Comparison of ENCODE assay signal across 14 cellular contexts in genomic region chr2:177394622-177395021, GRCh38. TPM values are rescaled to one million over a fixed set of nuclear protein-coding genes. Genes with fewer than 3 reads are reported as not detected.
A peak's percentile ranks its signal among the peaks of the same experiment; 100 is the strongest.
DNase-seq lines count a peak whose midpoint lies in the region; ATAC-seq, FAIRE-seq and TF ChIP-seq lines count a peak whose summit lies in the region.
"Had no signal": no experiment of that assay in that cellular context is flagged by ENCODE, and none has a peak within 500 bp of the region (broad histone marks: within the 10 kb centered on the region; RNA-seq: fewer than 3 reads in every experiment).

No MANE protein-coding gene starts in this region.

- no peaks in the 10 kb centered on the region for H4K20me1 ChIP-seq in keratinocyte (ENCODE audit: control insufficient read depth, extremely low read depth, insufficient read depth, low read length)

- no peak overlapping the region for H3K4me3 ChIP-seq in keratinocyte (ENCODE audit: control insufficient read depth in 2 of 3, extremely low read depth in 1 of 3, insufficient read depth in 2 of 3, low read depth in 1 of 3, low read length in 3 of 3)

- DNase-seq in AML-193 (lab: John Stamatoyannopoulos, UW) (peak; percentile 32 to 49), Calu3 (no peak), T-helper 17 cell (no peak), keratinocyte (ENCODE audit: low read depth, low spot score) (no peak), Right ventricle myocardium superior (no peak), epidermal melanocyte (ENCODE audit: insufficient read length, low spot score) (no peak), Kasumi-1 (lab: John Stamatoyannopoulos, UW) (no peak)
- DNase-seq: activated CD8-positive, alpha-beta memory T cell treated with anti-CD3 and anti-CD28 coated beads for 24 hours; NCI-H2227 treated with DMSO at 0.1 percent for 48 hours; SHP77 treated with DMSO at 0.1 percent for 48 hours; spleen had no signal

- H3K36me3 ChIP-seq in keratinocyte (ENCODE audit: control insufficient read depth in 2 of 2, extremely low read depth in 1 of 2, insufficient read depth in 2 of 2, low read length in 2 of 2) = no peaks in the 10 kb centered on the region
- H3K36me3 ChIP-seq: spleen had no signal

- dilution Hi-C loops in keratinocyte (cut with MboI; ENCODE audit: extremely low pct_ligation_motif_present, low sequenced_read_pairs) = no loop called here

- H2AFZ ChIP-seq in keratinocyte (ENCODE audit: control insufficient read depth, low read length) = no peak overlapping the region

- H3K9me3 ChIP-seq in T-helper 17 cell (ENCODE audit: control insufficient read depth, low read length, poor library complexity, severe bottlenecking) (no peaks in the 10 kb centered on the region), keratinocyte (ENCODE audit: control insufficient read depth, low read depth, low read length) (no peaks in the 10 kb centered on the region)
- H3K9me3 ChIP-seq: spleen had no signal

- H3K79me2 ChIP-seq in keratinocyte (ENCODE audit: control insufficient read depth, insufficient read depth, low read length) = peaks cover 55% of the 10 kb centered on the region

- H3K4me2 ChIP-seq in keratinocyte (ENCODE audit: control insufficient read depth, extremely low read depth, insufficient read depth, low read depth, low read length) = peak overlapping the region; percentile 93

- TF ChIP-seq CTCF in Calu3 (IDR thresholded peaks at IDR 0.05; ENCODE audit: unreplicated experiment) (no peak), keratinocyte (optimal IDR thresholded peaks at IDR 0.05 in 1 of 3, IDR thresholded peaks at IDR 0.05 in 1 of 3, conservative IDR thresholded peaks at IDR 0.05 in 1 of 3; ENCODE audit: extremely low read depth in 1 of 3, insufficient read depth in 2 of 3, low read length in 3 of 3) (no peak)

- H3K4me1 ChIP-seq in keratinocyte (ENCODE audit: control insufficient read depth, extremely low read depth, insufficient read depth, low read length) = peaks cover 38% of the 10 kb centered on the region

- H3K27ac Mint-ChIP-seq in Calu3 (ENCODE audit: unreplicated experiment) = peak overlapping the region; percentile 8
- peak overlapping the region; percentile 95 for H3K27ac Mint-ChIP-seq in T-helper 17 cell

- no peak overlapping the region for H3K27ac ChIP-seq in keratinocyte (ENCODE audit: control insufficient read depth, insufficient read depth, low read length)
- H3K27ac ChIP-seq: epithelial cell of prostate had no signal

- H3K4me3 Mint-ChIP-seq in Calu3 (ENCODE audit: low read depth, unreplicated experiment) (peak overlapping the region; percentile 94), T-helper 17 cell (peak overlapping the region; percentile 96)

- ATAC-seq in T-helper 17 cell (no peak), Right ventricle myocardium superior (ENCODE audit: poor library complexity) (no peak), GM18868 (IDR thresholded peaks at IDR 0.05; ENCODE audit: unreplicated experiment) (no peak)

- no TSS peak for BruUV-seq in Calu3 (replicated peaks; lab: Mats Ljungman, UMichigan)

- H3K27me3 Mint-ChIP-seq in Calu3 (ENCODE audit: unreplicated experiment) = no peaks in the 10 kb centered on the region
- H3K27me3 Mint-ChIP-seq in T-helper 17 cell = no peaks in the 10 kb centered on the region

- H3K9me1 ChIP-seq in keratinocyte (ENCODE audit: control insufficient read depth, extremely low read depth, insufficient read depth, low read length) = no peaks in the 10 kb centered on the region

- H3K9ac ChIP-seq in keratinocyte (ENCODE audit: control insufficient read depth, extremely low read depth, insufficient read depth, low read length) = no peak overlapping the region

- no peak for FAIRE-seq in keratinocyte (lab: Jason Lieb, UNC)
- FAIRE-seq: bronchial epithelial cell had no signal

- no peaks in the 10 kb centered on the region for H3K27me3 ChIP-seq in keratinocyte (ENCODE audit: control insufficient read depth, extremely low read depth, insufficient read depth, low read length)
- H3K27me3 ChIP-seq: spleen had no signal

- CTCF ChIA-PET in Calu3 (lab: Charles Lee) = no interaction called here

- no peaks in the 10 kb centered on the region for H3K9me3 Mint-ChIP-seq in Calu3 (ENCODE audit: low read depth, unreplicated experiment)

- H3K36me3 Mint-ChIP-seq in Calu3 (ENCODE audit: insufficient read depth, unreplicated experiment) (peaks cover 46% of the 10 kb centered on the region), T-helper 17 cell (ENCODE audit: low read depth) (peaks cover 9% of the 10 kb centered on the region)

- intact Hi-C loops in Calu3 (cut with micrococcal nuclease; ENCODE audit: unreplicated experiment) = loop anchor here (5.0 kb wide), 4 partner anchors 57 to 227 kb away; no protein-coding TSS in a partner anchor
- intact Hi-C loops in Right ventricle myocardium superior (cut with DNase I) = no loop called here

- peaks cover 72% of the 10 kb centered on the region for H3K4me1 Mint-ChIP-seq in Calu3 (ENCODE audit: low read depth, unreplicated experiment)
- peaks cover 75% of the 10 kb centered on the region for H3K4me1 Mint-ChIP-seq in T-helper 17 cell

RNA-seq across cellular contexts. Expression of gene AGPS, which starts 2.0 kb away (rescaled TPM):
- total RNA-seq in Calu3 (2022) (55.2 and 69.9 TPM in 2 replicates), T-helper 17 cell (10 to 100 TPM; 26.2 to 27.7 TPM), Right ventricle myocardium superior (27.7 TPM)
- 14.1 to 28.0 TPM (median 15.7 TPM) in 3 replicates for polyA plus RNA-seq in keratinocyte
- 41.7 TPM for polyA plus RNA-seq in keratinocyte (2011; ENCODE audit: low read depth)
- 11.8 and 23.3 TPM in 2 replicates for polyA plus RNA-seq in keratinocyte (2011; cell fraction: cytosol; rRNA removed)
- polyA plus RNA-seq in keratinocyte (2011; cell fraction: nucleus; rRNA removed) = 11.5 and 16.7 TPM in 2 replicates
- polyA plus RNA-seq in keratinocyte (2012; ENCODE audit: low replicate concordance) = 13.3 and 22.0 TPM in 2 replicates
- polyA minus RNA-seq in keratinocyte = 2.2 to 34.0 TPM (median 10.7 TPM) in 3 replicates
- 27.0 TPM for polyA minus RNA-seq in keratinocyte (2011; cell fraction: cytosol; rRNA and poly(A)+ RNA removed)
- 13.7 and 31.5 TPM in 2 replicates for polyA minus RNA-seq in keratinocyte (2011; cell fraction: nucleus; rRNA and poly(A)+ RNA removed)

Comparison
In these comparisons a context has a peak if more than half of its experiments do, and no peak if none do; other contexts are left out.
1. DNase-seq: peak in AML-193 (2 of 2); none in Calu3 (single experiment), T-helper 17 cell (0 of 3), keratinocyte (single experiment), Right ventricle myocardium superior (single experiment), epidermal melanocyte (single experiment) and Kasumi-1 (0 of 2).